12 cellular contexts compared by ENCODE assay signal in genomic region chr16:27225536-27226360, GRCh38. TPM values are rescaled to one million over a fixed set of nuclear protein-coding genes. Genes with fewer than 3 reads are reported as not detected.
DNase-seq lines count a peak whose midpoint lies in the region; ATAC-seq, FAIRE-seq and TF ChIP-seq lines count a peak whose summit lies in the region.
"Had no signal": no experiment of that assay in that cellular context is flagged by ENCODE, and none has a peak within 500 bp of the region (broad histone marks: within the 10 kb centered on the region; RNA-seq: fewer than 3 reads in every experiment).

No MANE protein-coding gene starts in this region.

- peaks cover 6% of the 10 kb centered on the region for H3K4me1 ChIP-seq in prostate gland (replicated peaks)

- FAIRE-seq in HTR-8/SVneo (lab: Jason Lieb, UNC): no peak
- FAIRE-seq: islet of Langerhans had no signal

- H3K36me3 ChIP-seq in prostate gland: peaks cover 0 to 5% of the 10 kb centered on the region in 2 donors

- no peaks in the 10 kb centered on the region for H3K27me3 ChIP-seq in prostate gland (replicated peaks; ENCODE audit: insufficient read depth)
- H3K27me3 ChIP-seq: vagina had no signal

- intact Hi-C loops in prostate gland (cut with DNase I): no loop called here

- no peaks in the 10 kb centered on the region for H3K9me3 Mint-ChIP-seq in activated T-cell treated with anti-CD3 and anti-CD28 coated beads, Interleukin-2, amount 50 U/mL, for 24 hours
- H3K9me3 Mint-ChIP-seq in central memory CD8-positive, alpha-beta T cell: no peaks in the 10 kb centered on the region
- no peaks in the 10 kb centered on the region for H3K9me3 Mint-ChIP-seq in stimulated activated naive B cell treated with anti-CD40 and anti-IgM and Interleukin-4, amounts not matched to agents 10 μg/mL and 1 μg/mL and 100 μg/mL, for 72 hours
- H3K9me3 Mint-ChIP-seq: activated B cell treated with CpG ODN at 0.5 μM for 24 hours had no signal

- H3K4me3 ChIP-seq in prostate gland: no peak overlapping the region
- H3K4me3 ChIP-seq: vagina had no signal

- H3K27me3 Mint-ChIP-seq in activated T-cell treated with anti-CD3 and anti-CD28 coated beads, Interleukin-2, amount 50 U/mL, for 24 hours: no peaks in the 10 kb centered on the region
- no peaks in the 10 kb centered on the region for H3K27me3 Mint-ChIP-seq in central memory CD8-positive, alpha-beta T cell
- no peaks in the 10 kb centered on the region for H3K27me3 Mint-ChIP-seq in stimulated activated naive B cell treated with anti-CD40 and anti-IgM and Interleukin-4, amounts not matched to agents 10 μg/mL and 1 μg/mL and 100 μg/mL, for 72 hours
- H3K27me3 Mint-ChIP-seq: activated B cell treated with CpG ODN at 0.5 μM for 24 hours had no signal

- TF ChIP-seq POLR2A in prostate gland (IDR thresholded peaks at IDR 0.05): no peak

- peak in 1 of 4 experiments; percentile 4 for TF ChIP-seq CTCF in prostate gland (IDR thresholded peaks at IDR 0.05)

- peaks cover 40% of the 10 kb centered on the region for H3K4me1 Mint-ChIP-seq in activated T-cell treated with anti-CD3 and anti-CD28 coated beads, Interleukin-2, amount 50 U/mL, for 24 hours (ENCODE audit: low read depth)
- H3K4me1 Mint-ChIP-seq in central memory CD8-positive, alpha-beta T cell: peaks cover 29% of the 10 kb centered on the region
- peaks cover 47 to 77% of the 10 kb centered on the region in 2 donors for H3K4me1 Mint-ChIP-seq in stimulated activated naive B cell treated with anti-CD40 and anti-IgM and Interleukin-4, amounts not matched to agents 10 μg/mL and 1 μg/mL and 100 μg/mL, for 72 hours

- no peaks in the 10 kb centered on the region for H3K9me3 ChIP-seq in prostate gland
- H3K9me3 ChIP-seq: vagina had no signal

- in situ Hi-C loops in ACHN (cut with HindIII; ENCODE audit: low pct_ligation_motif_present, low pct_unique_long_range_greater_than_20kb, low sequenced_read_pairs): no loop called here

- ATAC-seq in central memory CD8-positive, alpha-beta T cell (replicated peaks; ENCODE audit: extremely low read depth, poor library complexity, severe bottlenecking): no peak
- no peak for ATAC-seq in stimulated activated naive B cell treated with anti-CD40 and anti-IgM and Interleukin-4, amounts not matched to agents 10 μg/mL and 1 μg/mL and 100 μg/mL, for 72 hours (replicated peaks)

- H3K27ac ChIP-seq in prostate gland: no peak overlapping the region
- H3K27ac ChIP-seq: vagina had no signal

- H3K27ac Mint-ChIP-seq in activated T-cell treated with anti-CD3 and anti-CD28 coated beads, Interleukin-2, amount 50 U/mL, for 24 hours: peak overlapping the region; percentile 73
- H3K27ac Mint-ChIP-seq in central memory CD8-positive, alpha-beta T cell (ENCODE audit: low read depth): peak overlapping the region; percentile 69
- peak overlapping the region; percentile 71 for H3K27ac Mint-ChIP-seq in stimulated activated naive B cell treated with anti-CD40 and anti-IgM and Interleukin-4, amounts not matched to agents 10 μg/mL and 1 μg/mL and 100 μg/mL, for 72 hours

- no peak overlapping the region for H3K4me3 Mint-ChIP-seq in activated T-cell treated with anti-CD3 and anti-CD28 coated beads, Interleukin-2, amount 50 U/mL, for 24 hours
- no peak overlapping the region for H3K4me3 Mint-ChIP-seq in central memory CD8-positive, alpha-beta T cell
- H3K4me3 Mint-ChIP-seq in stimulated activated naive B cell treated with anti-CD40 and anti-IgM and Interleukin-4, amounts not matched to agents 10 μg/mL and 1 μg/mL and 100 μg/mL, for 72 hours: peak overlapping the region; percentile 9 to 29
- H3K4me3 Mint-ChIP-seq: activated B cell treated with CpG ODN at 0.5 μM for 24 hours had no signal

- peaks cover 78% of the 10 kb centered on the region for H3K36me3 Mint-ChIP-seq in activated T-cell treated with anti-CD3 and anti-CD28 coated beads, Interleukin-2, amount 50 U/mL, for 24 hours (ENCODE audit: low read depth)
- H3K36me3 Mint-ChIP-seq in central memory CD8-positive, alpha-beta T cell (ENCODE audit: insufficient read depth): peaks cover 8% of the 10 kb centered on the region
- H3K36me3 Mint-ChIP-seq in stimulated activated naive B cell treated with anti-CD40 and anti-IgM and Interleukin-4, amounts not matched to agents 10 μg/mL and 1 μg/mL and 100 μg/mL, for 72 hours: peaks cover 57 to 69% of the 10 kb centered on the region in 2 donors

- WGBS in prostate gland: 62% methylated on average over 27 of the region's 27 CpGs

- no peak for DNase-seq in activated T-cell treated with anti-CD3 and anti-CD28 coated beads, Interleukin-2, amount 50 U/mL, for 24 hours
- no peak for DNase-seq in activated T-cell treated with anti-CD3 and anti-CD28 coated beads, Interleukin-2, amount 50 U/mL, for 1 hour
- DNase-seq in NCI-H345 (lab: John Stamatoyannopoulos, UW): peak; percentile 15
- no peak for DNase-seq in central memory CD8-positive, alpha-beta T cell (ENCODE audit: low spot score in 2 of 2)
- no peak for DNase-seq in stimulated activated naive B cell treated with anti-CD40 and anti-IgM and Interleukin-4, amounts not matched to agents 10 μg/mL and 1 μg/mL and 100 μg/mL, for 72 hours
- no peak for DNase-seq in HTR-8/SVneo (ENCODE audit: insufficient read length, low spot score)
- no peak for DNase-seq in ACHN
- DNase-seq in prostate gland (ENCODE audit: low spot score): no peak
- DNase-seq: activated B cell treated with CpG ODN at 0.5 μM for 24 hours, anterior cingulate cortex had no signal

RNA-seq across cellular contexts. Expression of gene KDM8, which starts 22.4 kb away (rescaled TPM):
- 10 to 100 TPM in 1 of 2 donors, 1 to 10 TPM in 1; 5.6 to 15.3 TPM for total RNA-seq in prostate gland

RNA-seq across cellular contexts. Expression of gene NSMCE1, which starts 42.8 kb away (rescaled TPM):
- total RNA-seq in prostate gland: 10 to 100 TPM; 55.4 to 71.7 TPM

Comparison
In these comparisons a context has a peak if more than half of its experiments do, and no peak if none do; other contexts are left out.
1. H3K4me3 Mint-ChIP-seq: peak in stimulated activated naive B cell treated with anti-CD40 and anti-IgM and Interleukin-4, amounts not matched to agents 10 μg/mL and 1 μg/mL and 100 μg/mL, for 72 hours (2 of 2); none in activated T-cell treated with anti-CD3 and anti-CD28 coated beads, Interleukin-2, amount 50 U/mL, for 24 hours (single experiment) and central memory CD8-positive, alpha-beta T cell (single experiment).
2. Peak in every context shown above with its lines, with median percentiles within 50 percentile points of each other: H3K27ac Mint-ChIP-seq.